ENCODE assay signal across 8 cellular contexts in the genomic region with DNA sequence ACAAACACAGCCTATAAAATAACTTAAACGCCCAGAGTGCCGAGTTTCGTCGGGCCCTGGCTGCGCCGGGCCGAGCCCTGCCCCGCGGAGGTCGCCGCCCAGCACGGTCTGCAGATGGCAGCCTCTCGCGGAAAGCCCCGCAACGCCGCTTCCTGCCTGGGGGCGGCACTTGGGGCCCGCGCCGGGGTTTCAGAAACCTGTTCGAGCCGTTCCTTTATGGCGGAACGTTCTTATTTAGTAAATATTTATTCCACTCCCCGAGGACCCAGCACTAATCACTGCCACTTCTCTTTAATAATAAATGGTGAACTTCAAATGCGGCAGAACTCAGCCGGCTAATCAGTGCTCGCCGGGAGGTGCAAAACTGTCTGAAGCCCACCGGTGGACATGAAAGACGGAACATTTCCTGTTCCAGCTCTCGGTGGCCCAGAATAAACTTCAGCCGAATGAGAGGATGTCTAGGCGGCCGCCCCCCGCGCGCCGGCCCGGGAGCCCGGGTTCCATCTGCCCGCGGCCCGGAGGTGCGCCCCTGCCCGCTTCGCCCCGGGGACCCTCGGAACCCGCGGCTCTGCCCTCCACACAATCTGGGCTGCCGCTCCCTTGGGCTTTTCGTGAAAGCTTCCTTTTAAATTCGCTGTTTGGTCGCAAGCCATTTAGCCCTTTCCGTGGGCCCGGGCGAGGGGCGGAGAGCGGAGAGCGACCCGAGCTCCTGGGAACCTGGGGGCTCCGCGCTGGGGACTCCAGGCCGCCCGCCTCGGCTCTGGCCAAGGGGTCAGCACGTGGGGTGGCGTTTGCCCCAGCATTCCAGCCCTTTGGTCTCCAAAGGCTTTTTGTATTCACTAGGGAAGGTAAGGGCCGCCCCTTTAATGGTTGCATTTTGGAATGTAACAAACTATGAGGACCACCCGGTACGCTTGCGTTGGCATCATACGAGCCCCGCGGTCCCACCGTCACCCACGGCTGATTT.
DNase-seq lines count a peak whose midpoint lies in the region; ATAC-seq, FAIRE-seq and TF ChIP-seq lines count a peak whose summit lies in the region.

No MANE protein-coding gene starts in this region.

- no peak overlapping the region for H3K23ac ChIP-seq in H1 (ENCODE audit: insufficient read length)

- no peak overlapping the region for H2BK12ac ChIP-seq in H1 (ENCODE audit: low read depth, low read length)

- H3K27ac ChIP-seq in 22Rv1: no peak overlapping the region; the same call in 1 of the 2 replicates
- H3K27ac ChIP-seq in H1 (ENCODE audit: low read depth, low read length): no peak overlapping the region

- TF ChIP-seq RAD21 in H1 (IDR thresholded peaks at IDR 0.05 in 1 of 2, conservative IDR thresholded peaks at IDR 0.05 in 1 of 2; ENCODE audit: low read depth in 2 of 2, low read length in 2 of 2): peak; percentile 20 to 39; a peak in 2 of 4 replicates

- H2BK15ac ChIP-seq in H1 (ENCODE audit: low read length): no peak overlapping the region

- H3K79me2 ChIP-seq in H1 (ENCODE audit: control insufficient read depth in 1 of 2, insufficient read depth in 2 of 2, low read length in 2 of 2): no peaks in the 10 kb centered on the region

- 3% methylated on average over 75 of the region's 79 CpGs; no CpG with 5 or more reads in 1 of the 2 experiments for WGBS in H1 (ENCODE audit: extremely low coverage in 1 of 2, insufficient coverage in 1 of 2, insufficient read length in 1 of 2, insufficient replicate concordance in 2 of 2, low coverage in 1 of 2, low lambda C conversion rate in 2 of 2, missing lambda C conversion rate in 1 of 2), 2 experiments

- H4K5ac ChIP-seq in H1 (ENCODE audit: insufficient read length, low read depth, low read length): peak overlapping the region; percentile 31

- 0 out of 7 replicates have a peak, but pooled peaks cover 0 to 6% (median 0%) of the 10 kb centered on the region in 4 experiments for H3K4me1 ChIP-seq in H1 (replicated peaks in 1 of 4; ENCODE audit: control insufficient read depth in 3 of 4, insufficient read depth in 4 of 4, low read length in 3 of 4)

- no peak overlapping the region for H2AK5ac ChIP-seq in H1 (ENCODE audit: low read depth, low read length)

- no peak overlapping the region for H3K14ac ChIP-seq in H1 (ENCODE audit: insufficient read length)

- TF ChIP-seq CTCF in 22Rv1 (IDR thresholded peaks at IDR 0.05) (peak; percentile 59), H1 (IDR thresholded peaks at IDR 0.05; ENCODE audit: control extremely low read depth in 1 of 3, insufficient read depth in 1 of 3, low read depth in 1 of 3, low read length in 3 of 3) (peak; percentile 31 to 75 (median 48)), mesothelial cell of epicardium (IDR thresholded peaks at IDR 0.05; ENCODE audit: unreplicated experiment) (no peak)

- peak overlapping the region in 2 of 4 experiments; percentile 20 to 27; a peak in 2 of 7 replicates for H3K9ac ChIP-seq in H1 (replicated peaks in 1 of 4; ENCODE audit: extremely low read depth in 1 of 4, low read depth in 3 of 4, low read length in 3 of 4)

- no peak for FAIRE-seq in H1 (lab: Jason Lieb, UNC)

- no peaks in the 10 kb centered on the region for H3K36me3 Mint-ChIP-seq in activated CD8-positive, alpha-beta T cell treated with anti-CD3 and anti-CD28 coated beads, Interleukin-2, amount 10 ng/mL, durations not matched to agents 7 days and 5 days (ENCODE audit: low read depth)
- H3K36me3 Mint-ChIP-seq in mesothelial cell of epicardium: no peaks in the 10 kb centered on the region

- no peak overlapping the region for H3K56ac ChIP-seq in H1 (replicated peaks; ENCODE audit: insufficient read length, low read depth, low read length)

- H3K9me3 Mint-ChIP-seq in activated CD8-positive, alpha-beta T cell treated with anti-CD3 and anti-CD28 coated beads, Interleukin-2, amount 10 ng/mL, durations not matched to agents 7 days and 5 days (ENCODE audit: insufficient read depth): no peaks in the 10 kb centered on the region
- H3K9me3 Mint-ChIP-seq in mesothelial cell of epicardium: no peaks in the 10 kb centered on the region

- H3K4ac ChIP-seq in H1 (replicated peaks; ENCODE audit: insufficient read length, low read depth, low read length): peak overlapping the region; percentile 47

- peaks cover 12% of the 10 kb centered on the region for H3K4me1 Mint-ChIP-seq in activated CD8-positive, alpha-beta T cell treated with anti-CD3 and anti-CD28 coated beads, Interleukin-2, amount 10 ng/mL, durations not matched to agents 7 days and 5 days (ENCODE audit: low read depth)
- H3K4me1 Mint-ChIP-seq in mesothelial cell of epicardium: peaks cover 12% of the 10 kb centered on the region

- no peak overlapping the region for H2BK5ac ChIP-seq in H1 (ENCODE audit: low read depth, low read length)

- H4K8ac ChIP-seq in H1 (ENCODE audit: extremely low read depth, insufficient read depth, low read length): no peak overlapping the region

- peak; percentile 88 for ATAC-seq in GM18498 (IDR thresholded peaks at IDR 0.05; ENCODE audit: unreplicated experiment)
- ATAC-seq in HG02884 (IDR thresholded peaks at IDR 0.05; ENCODE audit: unreplicated experiment): peak; percentile 75
- peak; percentile 93 for ATAC-seq in activated CD8-positive, alpha-beta T cell treated with anti-CD3 and anti-CD28 coated beads, Interleukin-2, amount 10 ng/mL, durations not matched to agents 7 days and 5 days

- CTCF ChIA-PET in activated CD8-positive, alpha-beta T cell treated with anti-CD3 and anti-CD28 coated beads, Interleukin-2, amount 10 ng/mL, durations not matched to agents 7 days and 5 days (lab: Charles Lee): interaction anchor here (0.9 to 5.6 kb wide), 14 partner anchors 9 to 981 kb away, joined by 3 to 28 read pairs (median 4); no protein-coding TSS in a partner anchor
- CTCF ChIA-PET in H1 (lab: Charles Lee; ENCODE audit: partially characterized antibody): interaction anchor here (1.0 to 3.6 kb wide), 19 partner anchors 9 to 1356 kb away, joined by 3 to 17 read pairs (median 5); no protein-coding TSS in a partner anchor

- DNase-seq in NCI-H2171 (lab: John Stamatoyannopoulos, UW): peak; percentile 34
- DNase-seq in activated CD8-positive, alpha-beta T cell treated with anti-CD3 and anti-CD28 coated beads, Interleukin-2, amount 10 ng/mL, durations not matched to agents 7 days and 5 days: peak; percentile 75
- peak in 1 of 2 experiments; percentile 84 for DNase-seq in H1 (ENCODE audit: low read depth in 1 of 2, low spot score in 2 of 2)
- peak; percentile 39 to 78 for DNase-seq in mesothelial cell of epicardium (ENCODE audit: low spot score in 2 of 2, unreplicated experiment in 2 of 2)
- DNase-seq in stimulated activated CD8-positive, alpha-beta memory T cell treated with anti-CD3 and anti-CD28 coated beads, Interleukin-7, amount 100 ng/mL, for 48 hours (ENCODE audit: extremely low read depth in 1 of 2, low read depth in 1 of 2): peak; percentile 39 to 41

- TF ChIP-seq POLR2A in H1 (IDR thresholded peaks at IDR 0.05; ENCODE audit: control extremely low read depth in 1 of 2, low read depth in 2 of 2, low read length in 2 of 2): peak; percentile 32 to 38; a peak in 2 of 3 replicates

- no peak overlapping the region for H2BK120ac ChIP-seq in H1 (replicated peaks; ENCODE audit: low read depth, low read length)

- H3K4me2 ChIP-seq in H1 (ENCODE audit: insufficient read depth in 1 of 2, low read depth in 2 of 2, low read length in 2 of 2): peak overlapping the region; percentile 90 to 91

- H4K20me1 ChIP-seq in H1 (replicated peaks in 1 of 2; ENCODE audit: control insufficient read depth in 1 of 2, insufficient read depth in 2 of 2, low read length in 2 of 2): no peaks in the 10 kb centered on the region

- peak overlapping the region; percentile 6 for H4K91ac ChIP-seq in H1 (replicated peaks; ENCODE audit: insufficient read length, low read length)

- no peak overlapping the region for H2BK20ac ChIP-seq in H1 (ENCODE audit: low read length)

- peak overlapping the region; percentile 51; the same call in 1 of the 2 replicates for H3K18ac ChIP-seq in H1 (ENCODE audit: extremely low read depth, low read length)

- H3K4me3 Mint-ChIP-seq in activated CD8-positive, alpha-beta T cell treated with anti-CD3 and anti-CD28 coated beads, Interleukin-2, amount 10 ng/mL, durations not matched to agents 7 days and 5 days: peak overlapping the region; percentile 74
- H3K4me3 Mint-ChIP-seq in mesothelial cell of epicardium: peak overlapping the region; percentile 83

- H2AFZ ChIP-seq in H1 (ENCODE audit: low read length): peak overlapping the region; percentile 84

- H3K27me3 ChIP-seq in H1 (replicated peaks in 1 of 4; ENCODE audit: control insufficient read depth in 3 of 4, extremely low read depth in 1 of 4, insufficient read depth in 3 of 4, low read length in 3 of 4): no peaks in the 10 kb centered on the region; a peak in 1 of 7 replicates

- H3K23me2 ChIP-seq in H1 (ENCODE audit: low read depth, low read length): peaks cover 3% of the 10 kb centered on the region; the same call in 1 of the 2 replicates

- H3K27ac Mint-ChIP-seq in activated CD8-positive, alpha-beta T cell treated with anti-CD3 and anti-CD28 coated beads, Interleukin-2, amount 10 ng/mL, durations not matched to agents 7 days and 5 days: peak overlapping the region; percentile 26
- H3K27ac Mint-ChIP-seq in mesothelial cell of epicardium: peak overlapping the region; percentile 54

- H3K79me1 ChIP-seq in H1 (ENCODE audit: low read depth, low read length): no peaks in the 10 kb centered on the region

- no peaks in the 10 kb centered on the region for H3K36me3 ChIP-seq in H1 (ENCODE audit: control insufficient read depth in 2 of 4, insufficient read depth in 4 of 4, low read length in 3 of 4)

- H3K4me3 ChIP-seq in H1 (ENCODE audit: extremely low read depth in 1 of 4, insufficient read depth in 2 of 4, low read depth in 3 of 4, low read length in 4 of 4): peak overlapping the region; percentile 67 to 76 (median 70)

- peaks cover 38% of the 10 kb centered on the region for H3K27me3 Mint-ChIP-seq in activated CD8-positive, alpha-beta T cell treated with anti-CD3 and anti-CD28 coated beads, Interleukin-2, amount 10 ng/mL, durations not matched to agents 7 days and 5 days (ENCODE audit: low read depth)
- H3K27me3 Mint-ChIP-seq in mesothelial cell of epicardium (ENCODE audit: low read depth): peaks cover 35% of the 10 kb centered on the region

- H3K9me3 ChIP-seq in H1 (ENCODE audit: insufficient read depth in 2 of 2, low read depth in 1 of 2, low read length in 1 of 2): no peaks in the 10 kb centered on the region

- 0 out of 3 replicates have a peak, but pooled peaks of 1 of the 2 experiments have one; percentile 16 for TF ChIP-seq EP300 in H1 (IDR thresholded peaks at IDR 0.05; ENCODE audit: borderline replicate concordance in 1 of 2, low read depth in 2 of 2, low read length in 2 of 2)

- POLR2A ChIA-PET in activated CD8-positive, alpha-beta T cell treated with anti-CD3 and anti-CD28 coated beads, Interleukin-2, amount 10 ng/mL, durations not matched to agents 7 days and 5 days (lab: Charles Lee): no interaction called here
- POLR2A ChIA-PET in H1 (lab: Charles Lee; ENCODE audit: partially characterized antibody): interaction anchor here (0.6 to 1.5 kb wide), 3 partner anchors 34 to 128 kb away, joined by 3 to 4 read pairs (median 3); no protein-coding TSS in a partner anchor

TF ChIP-seq in H1, 55 proteins besides CTCF, POLR2A, EP300 and RAD21 (continues in another document):
- no peak for TF ChIP-seq CBX8 (IDR thresholded peaks at IDR 0.05; ENCODE audit: borderline replicate concordance, low read depth, low read length)
- peak in 1 of 2 experiments; percentile 6; a peak in 2 of 4 replicates for TF ChIP-seq HDAC2 (IDR thresholded peaks at IDR 0.05; ENCODE audit: borderline replicate concordance in 1 of 2, low read depth in 2 of 2, low read length in 2 of 2)
